8 cellular contexts compared by ENCODE assay signal in the genomic region with DNA sequence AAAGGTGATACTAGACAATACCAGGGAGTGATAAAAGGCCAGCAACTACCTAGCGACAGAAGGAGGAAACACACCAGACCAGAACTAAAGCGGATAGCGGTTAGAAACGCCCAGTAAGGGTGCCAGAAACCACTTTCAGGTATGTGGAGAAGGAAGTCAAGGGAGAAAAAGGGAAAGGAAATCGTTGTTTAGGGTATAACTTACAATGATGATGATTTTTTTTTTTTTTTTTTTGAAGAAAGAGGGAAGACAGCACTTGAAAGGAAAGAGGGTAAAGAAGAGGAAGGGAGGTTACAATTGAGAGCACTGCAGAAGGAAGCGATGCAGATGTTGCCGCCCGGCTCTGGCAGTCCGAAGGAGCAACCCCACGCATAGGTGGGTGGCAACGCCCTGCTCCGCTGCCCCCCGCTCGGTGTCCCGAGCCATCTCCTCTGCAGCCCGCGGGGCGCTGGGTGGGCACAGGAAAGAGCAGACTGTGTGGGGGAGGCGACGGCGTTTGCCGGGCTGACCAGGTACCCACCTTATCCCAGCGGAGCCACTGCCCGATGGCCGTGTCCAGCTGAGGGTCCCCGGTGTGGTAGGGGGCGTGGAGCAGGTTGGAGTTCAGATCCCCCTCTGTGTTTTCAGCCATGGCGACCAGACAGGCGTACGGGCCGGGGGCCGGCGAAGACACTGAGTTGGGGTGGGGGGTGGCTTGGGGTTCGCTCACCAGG. TPM values are rescaled to one million over a fixed set of nuclear protein-coding genes. Genes with fewer than 3 reads are reported as not detected.
A peak's percentile ranks its signal among the peaks of the same experiment; 100 is the strongest.
DNase-seq lines count a peak whose midpoint lies in the region; ATAC-seq and TF ChIP-seq lines count a peak whose summit lies in the region.

No MANE protein-coding gene starts in this region.

- peaks cover 6% of the 10 kb centered on the region for H3K4me1 ChIP-seq in ACC112 (ENCODE audit: control insufficient read depth, insufficient read depth, low read length, unreplicated experiment)
- peaks cover 0 to 6% of the 10 kb centered on the region in 2 donors for H3K4me1 ChIP-seq in right atrium auricular region

- peak; percentile 36 for DNase-seq in RKO (ENCODE audit: low spot score)
- peak; percentile 48 for DNase-seq in activated naive CD8-positive, alpha-beta T cell treated with anti-CD3 and anti-CD28 coated beads for 36 hours
- DNase-seq in right atrium auricular region (ENCODE audit: low spot score) = no peak
- DNase-seq in renal cortical epithelial cell (ENCODE audit: low read depth) = peak; percentile 67

- H3K27ac ChIP-seq in ACC112 (ENCODE audit: low read depth, low read length) (no peak overlapping the region), right atrium auricular region (peak overlapping the region; percentile 85 to 89)

- no peaks in the 10 kb centered on the region for H3K36me3 Mint-ChIP-seq in activated naive CD8-positive, alpha-beta T cell treated with anti-CD3 and anti-CD28 coated beads for 36 hours

- H3K4me1 Mint-ChIP-seq in activated naive CD8-positive, alpha-beta T cell treated with anti-CD3 and anti-CD28 coated beads for 36 hours = peaks cover 34% of the 10 kb centered on the region

- ATAC-seq in GM18502 (IDR thresholded peaks at IDR 0.05; ENCODE audit: poor library complexity, unreplicated experiment) (peak; percentile 18), GM18858 (IDR thresholded peaks at IDR 0.05; ENCODE audit: unreplicated experiment) (no peak)

- TF ChIP-seq EP300 in Ishikawa (IDR thresholded peaks at IDR 0.05; ENCODE audit: borderline replicate concordance) = no peak

- H3K79me2 ChIP-seq in ACC112 (ENCODE audit: control insufficient read depth, insufficient read depth, low read length, unreplicated experiment) = peaks cover 3% of the 10 kb centered on the region

- no peaks in the 10 kb centered on the region for H3K9me3 ChIP-seq in right atrium auricular region

- H3K27ac Mint-ChIP-seq in activated naive CD8-positive, alpha-beta T cell treated with anti-CD3 and anti-CD28 coated beads for 36 hours = peak overlapping the region; percentile 83

- H2AFZ ChIP-seq in ACC112 (ENCODE audit: low read length, unreplicated experiment) = peak overlapping the region; percentile 78

- TF ChIP-seq RAD21 in Ishikawa (IDR thresholded peaks at IDR 0.05; ENCODE audit: low read depth) = no peak

- H3K4me3 ChIP-seq in ACC112 (ENCODE audit: low read depth, low read length) = peak overlapping the region; percentile 88
- peak overlapping the region; percentile 76 to 96 for H3K4me3 ChIP-seq in right atrium auricular region

- H3K36me3 ChIP-seq in ACC112 (ENCODE audit: insufficient read depth, low read length) (no peaks in the 10 kb centered on the region), right atrium auricular region (no peaks in the 10 kb centered on the region)

- no peak for TF ChIP-seq CTCF in right atrium auricular region (IDR thresholded peaks at IDR 0.05)

- H3K4me3 Mint-ChIP-seq in activated naive CD8-positive, alpha-beta T cell treated with anti-CD3 and anti-CD28 coated beads for 36 hours = peak overlapping the region; percentile 98

- H3K27me3 Mint-ChIP-seq in activated naive CD8-positive, alpha-beta T cell treated with anti-CD3 and anti-CD28 coated beads for 36 hours = no peaks in the 10 kb centered on the region

- no peaks in the 10 kb centered on the region for H3K9me3 Mint-ChIP-seq in activated naive CD8-positive, alpha-beta T cell treated with anti-CD3 and anti-CD28 coated beads for 36 hours

- H3K27me3 ChIP-seq in ACC112 (ENCODE audit: insufficient read depth, low read length) (no peaks in the 10 kb centered on the region), right atrium auricular region (no peaks in the 10 kb centered on the region)

TF ChIP-seq in Ishikawa, 13 proteins besides CTCF, POLR2A, EP300 and RAD21:
- no peak for TF ChIP-seq TAF1 (IDR thresholded peaks at IDR 0.05; ENCODE audit: low read depth)
- TF ChIP-seq CREB1 (IDR thresholded peaks at IDR 0.05; ENCODE audit: low read depth) = no peak
- TF ChIP-seq ZBTB7A (IDR thresholded peaks at IDR 0.05; ENCODE audit: low read depth) = peak; percentile 90; the same call in 1 of the 2 replicates

RNA-seq across cellular contexts. Expression of gene PGM2L1, which starts 0.5 kb away (rescaled TPM):
- total RNA-seq in activated naive CD8-positive, alpha-beta T cell treated with anti-CD3 and anti-CD28 coated beads for 36 hours = 10 to 100 TPM; 10.3 to 11.0 TPM
- total RNA-seq in right atrium auricular region (1 to 10 TPM; 2.3 to 3.4 TPM), renal cortical epithelial cell (29.2 and 32.6 TPM in 2 replicates)
